ENCODE assay signal across 23 cellular contexts in the genomic region with DNA sequence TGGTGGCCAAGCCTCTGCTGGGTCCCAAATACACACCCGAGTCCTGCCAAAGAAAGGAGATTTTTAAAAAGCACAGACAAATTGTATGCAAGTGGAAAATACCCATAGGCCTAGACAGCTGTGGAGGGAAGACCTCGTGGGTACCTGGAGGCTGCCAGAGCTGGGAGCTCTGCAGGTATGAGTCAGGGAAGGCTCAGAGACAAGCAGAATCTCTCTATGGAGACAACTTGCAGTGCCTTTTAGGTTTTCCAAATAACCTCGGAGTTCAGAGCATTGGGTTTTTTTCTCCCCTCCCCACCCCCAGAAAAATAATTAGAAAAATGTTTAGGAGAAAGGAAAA.
"Had no signal": no experiment of that assay in that cellular context is flagged by ENCODE, and none has a peak within 500 bp of the region (broad histone marks: within the 10 kb centered on the region; RNA-seq: fewer than 3 reads in every experiment).

No MANE protein-coding gene starts in this region.

- H3K27ac ChIP-seq: colonic mucosa, tibial artery had no signal

- ATAC-seq: activated CD8-positive, alpha-beta memory T cell treated with anti-CD3 and anti-CD28 coated beads, Interleukin-2, amount 10 ng/mL, durations not matched to agents 7 days and 5 days had no signal

- H3K4me1 Mint-ChIP-seq: activated CD4-positive, alpha-beta memory T cell treated with anti-CD3 and anti-CD28 coated beads, Interleukin-2, amount 10 ng/mL, durations not matched to agents 7 days and 5 days; activated CD8-positive, alpha-beta memory T cell treated with anti-CD3 and anti-CD28 coated beads, Interleukin-2, amount 10 ng/mL, durations not matched to agents 7 days and 5 days; activated naive CD8-positive, alpha-beta T cell treated with anti-CD3 and anti-CD28 coated beads, Interleukin-2, amount 10 ng/mL, durations not matched to agents 7 days and 5 days; central memory CD8-positive, alpha-beta T cell; memory B cell; naive B cell had no signal

- H3K36me3 Mint-ChIP-seq: activated CD8-positive, alpha-beta memory T cell treated with anti-CD3 and anti-CD28 coated beads, Interleukin-2, amount 10 ng/mL, durations not matched to agents 7 days and 5 days; activated naive CD8-positive, alpha-beta T cell treated with anti-CD3 and anti-CD28 coated beads, Interleukin-2, amount 10 ng/mL, durations not matched to agents 7 days and 5 days; memory B cell; naive B cell had no signal

- H3K27me3 ChIP-seq: colonic mucosa, tibial artery had no signal

- H3K9me3 ChIP-seq: colonic mucosa, mucosa of descending colon, tibial artery had no signal

- H3K36me3 ChIP-seq: colonic mucosa, tibial artery had no signal

- H3K27ac Mint-ChIP-seq: activated CD4-positive, alpha-beta memory T cell treated with anti-CD3 and anti-CD28 coated beads, Interleukin-2, amount 10 ng/mL, durations not matched to agents 7 days and 5 days; activated CD8-positive, alpha-beta memory T cell treated with anti-CD3 and anti-CD28 coated beads, Interleukin-2, amount 10 ng/mL, durations not matched to agents 7 days and 5 days; activated naive CD8-positive, alpha-beta T cell treated with anti-CD3 and anti-CD28 coated beads, Interleukin-2, amount 10 ng/mL, durations not matched to agents 7 days and 5 days; memory B cell; naive B cell; progenitor cell of endocrine pancreas had no signal

- H3K4me3 ChIP-seq: colonic mucosa, mucosa of descending colon, tibial artery had no signal

- DNase-seq: activated CD4-positive, alpha-beta memory T cell treated with anti-CD3 and anti-CD28 coated beads, Interleukin-2, amount 10 ng/mL, durations not matched to agents 7 days and 5 days; activated CD4-positive, alpha-beta T cell treated with anti-CD3 and anti-CD28 coated beads for 48 hours; activated CD4-positive, CD25-positive, alpha-beta regulatory T cell; activated CD8-positive, alpha-beta memory T cell treated with anti-CD3 and anti-CD28 coated beads, Interleukin-2, amount 10 ng/mL, durations not matched to agents 7 days and 5 days; activated naive CD4-positive, alpha-beta T cell treated with Interleukin-2 at 50 U/mL for 16 hours; activated naive CD8-positive, alpha-beta T cell treated with anti-CD3 and anti-CD28 coated beads, Interleukin-2, amount 10 ng/mL, durations not matched to agents 7 days and 5 days; anterior cingulate cortex; colonic mucosa; erythroblast; hippocampal formation; mucosa of descending colon; naive B cell; stimulated activated CD4-positive, alpha-beta T cell treated with anti-CD3 and anti-CD28 coated beads, Interleukin-12 subunit alpha, Interleukin-12 subunit beta, amount 100 ng/mL, for 4 hours; stimulated activated CD4-positive, alpha-beta T cell treated with anti-CD3 and anti-CD28 coated beads, Interleukin-1b, Interleukin-23, amount 100 ng/mL, for 48 hours; stimulated activated CD8-positive, alpha-beta memory T cell treated with anti-CD3 and anti-CD28 coated beads, Interleukin-4, amount 100 ng/mL, for 48 hours; stimulated activated naive CD4-positive, alpha-beta T cell; T1000; tibial artery had no signal

- H3K4me3 Mint-ChIP-seq: activated CD4-positive, alpha-beta memory T cell treated with anti-CD3 and anti-CD28 coated beads, Interleukin-2, amount 10 ng/mL, durations not matched to agents 7 days and 5 days; activated CD8-positive, alpha-beta memory T cell treated with anti-CD3 and anti-CD28 coated beads, Interleukin-2, amount 10 ng/mL, durations not matched to agents 7 days and 5 days; activated naive CD8-positive, alpha-beta T cell treated with anti-CD3 and anti-CD28 coated beads, Interleukin-2, amount 10 ng/mL, durations not matched to agents 7 days and 5 days; brain; central memory CD8-positive, alpha-beta T cell; memory B cell; naive B cell; neural crest cell had no signal

- H3K27me3 Mint-ChIP-seq: activated naive CD8-positive, alpha-beta T cell treated with anti-CD3 and anti-CD28 coated beads, Interleukin-2, amount 10 ng/mL, durations not matched to agents 7 days and 5 days; brain; central memory CD8-positive, alpha-beta T cell; naive B cell; progenitor cell of endocrine pancreas had no signal

- H3K9me3 Mint-ChIP-seq: activated CD4-positive, alpha-beta memory T cell treated with anti-CD3 and anti-CD28 coated beads, Interleukin-2, amount 10 ng/mL, durations not matched to agents 7 days and 5 days; activated naive CD8-positive, alpha-beta T cell treated with anti-CD3 and anti-CD28 coated beads, Interleukin-2, amount 10 ng/mL, durations not matched to agents 7 days and 5 days; brain; central memory CD8-positive, alpha-beta T cell; memory B cell; naive B cell had no signal
